Comparison of ENCODE assay signal across 7 cellular contexts in the genomic region with DNA sequence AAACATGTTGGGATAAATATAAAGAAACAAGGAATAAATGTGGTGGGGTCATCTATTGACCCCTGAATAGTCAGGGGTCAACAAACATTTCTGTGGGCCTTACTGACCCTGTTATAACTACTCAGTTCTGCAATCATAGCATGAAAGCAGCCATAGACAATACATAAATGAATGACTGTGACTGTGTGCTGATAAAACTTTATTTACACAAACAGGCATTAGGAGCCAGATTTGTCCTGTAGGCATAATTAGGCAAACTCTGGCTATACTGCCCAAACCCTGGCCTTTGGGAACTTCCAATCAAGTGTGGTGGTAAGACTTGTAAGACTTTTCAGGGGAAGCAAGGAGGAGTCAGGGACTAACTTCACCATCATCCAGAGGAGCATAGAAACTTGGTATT.
"Had no signal": no experiment of that assay in that cellular context is flagged by ENCODE, and none has a peak within 500 bp of the region (broad histone marks: within the 10 kb centered on the region; RNA-seq: fewer than 3 reads in every experiment).

No MANE protein-coding gene starts in this region.

- ATAC-seq: HepG2 had no signal

- H3K27ac ChIP-seq: HL-60, KMS-11 had no signal

- H3K9ac ChIP-seq: KMS-11 had no signal

- H3K4me2 ChIP-seq: KMS-11 had no signal

- FAIRE-seq: HepG2, HTR-8/SVneo had no signal

- DNase-seq: IMR-90, KBM-7, KG1 had no signal
